Comparison of ENCODE assay signal across 1 cellular context in the genomic region with DNA sequence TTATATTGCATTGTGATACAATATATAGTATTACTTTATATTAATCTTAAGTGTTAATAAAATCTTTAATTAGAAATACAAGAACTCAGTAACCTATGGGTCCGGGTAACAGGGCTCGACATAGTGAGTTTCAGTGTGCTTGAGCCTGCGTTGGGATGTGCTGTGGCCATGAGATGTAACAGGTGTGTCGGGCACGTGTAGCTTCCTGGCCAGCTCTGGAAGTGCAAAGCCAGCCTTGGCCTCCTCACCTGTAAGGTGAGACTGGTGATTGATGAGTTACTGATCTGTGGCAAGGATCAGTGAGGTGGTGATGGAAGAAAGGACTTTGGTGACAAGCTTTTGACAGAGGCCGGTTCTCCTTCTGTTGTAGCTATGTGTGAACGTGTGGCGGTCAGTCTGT.
TF ChIP-seq lines count a peak whose summit lies in the region.

No MANE protein-coding gene starts in this region.

TF ChIP-seq in H1, 55 proteins besides CTCF, POLR2A, EP300 and RAD21:
- no peak for TF ChIP-seq EGR1 (IDR thresholded peaks at IDR 0.05; ENCODE audit: borderline replicate concordance, low read depth, low read length)
- no peak for TF ChIP-seq RFX5 (IDR thresholded peaks at IDR 0.05; ENCODE audit: borderline replicate concordance, low read depth, low read length)
- TF ChIP-seq SUZ12 (IDR thresholded peaks at IDR 0.05; ENCODE audit: low read length): no peak
- TF ChIP-seq HDAC6 (IDR thresholded peaks at IDR 0.05; ENCODE audit: low read depth, low read length): no peak
- TF ChIP-seq KDM1A (IDR thresholded peaks at IDR 0.05; ENCODE audit: borderline replicate concordance, low read length): no peak
- TF ChIP-seq E2F6 (IDR thresholded peaks at IDR 0.05): no peak
- TF ChIP-seq CBX5 (IDR thresholded peaks at IDR 0.05; ENCODE audit: low read depth, low read length): no peak
- no peak for TF ChIP-seq ASH2L (IDR thresholded peaks at IDR 0.05; ENCODE audit: low read length)
- TF ChIP-seq HDAC2 (IDR thresholded peaks at IDR 0.05; ENCODE audit: borderline replicate concordance in 1 of 2, low read depth in 2 of 2, low read length in 2 of 2): no peak
- TF ChIP-seq TBP (IDR thresholded peaks at IDR 0.05; ENCODE audit: low read depth, low read length): no peak
- TF ChIP-seq KDM5A (IDR thresholded peaks at IDR 0.05; ENCODE audit: low read length): no peak
- TF ChIP-seq POU5F1 (IDR thresholded peaks at IDR 0.05; ENCODE audit: low read depth, low read length): no peak
- no peak for TF ChIP-seq ATF2 (IDR thresholded peaks at IDR 0.05; ENCODE audit: low read length)
- no peak for TF ChIP-seq CEBPB (IDR thresholded peaks at IDR 0.05; ENCODE audit: low read depth, low read length)
- no peak for TF ChIP-seq RNF2 (IDR thresholded peaks at IDR 0.05; ENCODE audit: borderline replicate concordance, low read depth, low read length, missing control alignments, poor library complexity, severe bottlenecking)
- no peak for TF ChIP-seq RXRA (IDR thresholded peaks at IDR 0.05; ENCODE audit: insufficient read depth, low read depth, low read length)
- TF ChIP-seq CHD1 (IDR thresholded peaks at IDR 0.05; ENCODE audit: low read depth, low read length): no peak
- no peak for TF ChIP-seq CBX8 (IDR thresholded peaks at IDR 0.05; ENCODE audit: borderline replicate concordance, low read depth, low read length)
TF ChIP-seq in H1: peak in this region for 0.
